Comparison of ENCODE assay signal across 12 cellular contexts in the genomic region with DNA sequence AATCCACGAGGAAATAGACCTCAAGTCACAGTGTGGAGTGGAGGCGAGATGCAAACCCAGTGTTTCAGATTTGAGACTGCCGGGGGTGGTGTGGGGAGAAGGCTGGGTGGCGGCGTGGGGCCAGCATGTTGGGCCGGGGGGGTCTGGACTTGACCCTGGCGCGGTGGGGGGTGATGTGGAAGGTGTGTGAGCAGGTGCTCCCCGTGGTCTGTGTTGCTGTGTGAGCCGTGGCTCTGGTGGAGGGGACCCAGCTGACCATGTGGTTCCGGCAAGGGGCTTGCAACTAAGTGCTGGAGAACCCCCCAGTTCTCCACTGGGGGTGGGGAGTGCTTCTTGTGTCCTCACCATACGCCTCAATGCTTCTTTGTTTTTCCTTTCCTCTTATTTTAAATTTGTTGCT. TPM values are rescaled to one million over a fixed set of nuclear protein-coding genes. Genes with fewer than 3 reads are reported as not detected.
DNase-seq lines count a peak whose midpoint lies in the region; ATAC-seq and TF ChIP-seq lines count a peak whose summit lies in the region.
"Had no signal": no experiment of that assay in that cellular context is flagged by ENCODE, and none has a peak within 500 bp of the region (broad histone marks: within the 10 kb centered on the region; RNA-seq: fewer than 3 reads in every experiment).

No MANE protein-coding gene starts in this region.

- no peak overlapping the region for H2BK120ac ChIP-seq in mesendoderm (ENCODE audit: low read depth, low read length)

- H3K4me1 Mint-ChIP-seq in MCF 10A (ENCODE audit: insufficient read depth, unreplicated experiment) (peaks cover 66% of the 10 kb centered on the region), type B pancreatic cell (ENCODE audit: unreplicated experiment) (peaks cover 66% of the 10 kb centered on the region)
- H3K4me1 Mint-ChIP-seq in activated naive CD8-positive, alpha-beta T cell treated with anti-CD3 and anti-CD28 coated beads for 36 hours: peaks cover 87% of the 10 kb centered on the region

- H3K4me3 ChIP-seq in mammary epithelial cell (replicated peaks in 1 of 3; ENCODE audit: insufficient read depth in 1 of 3, low read depth in 2 of 3, low read length in 3 of 3) (no peak overlapping the region), mesendoderm (ENCODE audit: low read length) (no peak overlapping the region), OCI-LY7 (ENCODE audit: low read depth, low read length, poor library complexity, severe bottlenecking) (no peak overlapping the region)

- peaks cover 4% of the 10 kb centered on the region for H3K79me1 ChIP-seq in mesendoderm (ENCODE audit: low read length)

- no peak overlapping the region for H3K56ac ChIP-seq in mesendoderm (ENCODE audit: low read length)

- H3K27ac Mint-ChIP-seq in MCF 10A (ENCODE audit: low read depth, unreplicated experiment) (peak overlapping the region; percentile 83), type B pancreatic cell (peak overlapping the region; percentile 87)
- H3K27ac Mint-ChIP-seq in activated naive CD8-positive, alpha-beta T cell treated with anti-CD3 and anti-CD28 coated beads for 36 hours: peak overlapping the region; percentile 89

- CTCF ChIA-PET in MCF 10A (lab: Yijun Ruan, JAX): no interaction called here
- CTCF ChIA-PET in mammary epithelial cell (lab: Charles Lee; ENCODE audit: low non-redundant PET): no interaction called here
- CTCF ChIA-PET in OCI-LY7 (lab: Charles Lee; ENCODE audit: unreplicated experiment): no interaction called here

- H3K9me3 ChIP-seq in mammary epithelial cell (replicated peaks; ENCODE audit: insufficient read depth, low read length) (no peaks in the 10 kb centered on the region), OCI-LY7 (ENCODE audit: low read length) (no peaks in the 10 kb centered on the region; the same call in 1 of the 2 replicates)

- intact Hi-C loops in MCF 10A (cut with micrococcal nuclease) (no loop called here), mammary epithelial cell (cut with micrococcal nuclease) (loop anchor here (5.0 kb wide), 1 partner anchor 47 kb away; no protein-coding TSS in a partner anchor), OCI-LY7 (cut with micrococcal nuclease; ENCODE audit: unreplicated experiment) (no loop called here)

- H3K4me3 Mint-ChIP-seq in MCF 10A (ENCODE audit: unreplicated experiment): no peak overlapping the region
- peak overlapping the region; percentile 61 for H3K4me3 Mint-ChIP-seq in activated naive CD8-positive, alpha-beta T cell treated with anti-CD3 and anti-CD28 coated beads for 36 hours
- peak overlapping the region; percentile 47 for H3K4me3 Mint-ChIP-seq in type B pancreatic cell

- no peaks in the 10 kb centered on the region for H3K9me3 Mint-ChIP-seq in MCF 10A (ENCODE audit: unreplicated experiment)
- H3K9me3 Mint-ChIP-seq in activated naive CD8-positive, alpha-beta T cell treated with anti-CD3 and anti-CD28 coated beads for 36 hours: no peaks in the 10 kb centered on the region
- H3K9me3 Mint-ChIP-seq in type B pancreatic cell: no peaks in the 10 kb centered on the region

- H3K9me2 ChIP-seq in OCI-LY7 (ENCODE audit: insufficient read depth, low read length): no peaks in the 10 kb centered on the region

- 83% methylated on average over 4 of the region's 12 CpGs for WGBS in mammary epithelial cell (ENCODE audit: low coverage, missing lambda C conversion rate)
- WGBS in mesendoderm (ENCODE audit: extremely low coverage, insufficient coverage, low lambda C conversion rate): no CpG with 5 or more reads among the region's 12 CpGs

- H3K27me3 Mint-ChIP-seq in MCF 10A (ENCODE audit: insufficient read depth, unreplicated experiment): no peaks in the 10 kb centered on the region
- no peaks in the 10 kb centered on the region for H3K27me3 Mint-ChIP-seq in activated naive CD8-positive, alpha-beta T cell treated with anti-CD3 and anti-CD28 coated beads for 36 hours
- H3K27me3 Mint-ChIP-seq in type B pancreatic cell: no peaks in the 10 kb centered on the region

- no peak overlapping the region for H4K5ac ChIP-seq in mesendoderm (ENCODE audit: low read length)

- H3K18ac ChIP-seq in mesendoderm (ENCODE audit: low read length): no peak overlapping the region

- H3K36me3 Mint-ChIP-seq in MCF 10A (ENCODE audit: insufficient read depth, unreplicated experiment): peaks cover 8% of the 10 kb centered on the region
- H3K36me3 Mint-ChIP-seq in activated naive CD8-positive, alpha-beta T cell treated with anti-CD3 and anti-CD28 coated beads for 36 hours: peaks cover 45% of the 10 kb centered on the region
- H3K36me3 Mint-ChIP-seq in type B pancreatic cell: peaks cover 7% of the 10 kb centered on the region

- H3K9ac ChIP-seq in mammary epithelial cell (ENCODE audit: insufficient read depth, low read length): no peak overlapping the region
- H3K9ac ChIP-seq in mesendoderm (ENCODE audit: low read length): no peak overlapping the region

- dilution Hi-C loops in mammary epithelial cell (cut with HindIII; ENCODE audit: low sequenced_read_pairs): no loop called here

- H4K20me1 ChIP-seq in mammary epithelial cell (ENCODE audit: insufficient read depth, low read length) (peaks cover 24% of the 10 kb centered on the region), OCI-LY7 (ENCODE audit: insufficient read depth, low read length) (peaks cover 26% of the 10 kb centered on the region)

- TF ChIP-seq CTCF in MCF 10A (IDR thresholded peaks at IDR 0.05; ENCODE audit: unreplicated experiment): no peak
- TF ChIP-seq CTCF in mammary epithelial cell (conservative IDR thresholded peaks at IDR 0.05 in 1 of 2, IDR thresholded peaks at IDR 0.05 in 1 of 2; ENCODE audit: extremely low read depth in 1 of 2, insufficient read depth in 1 of 2, low read depth in 1 of 2, low read length in 2 of 2): no peak
- no peak for TF ChIP-seq CTCF in type B pancreatic cell (conservative IDR thresholded peaks at IDR 0.05)
- no peak for TF ChIP-seq CTCF in OCI-LY7 (conservative IDR thresholded peaks at IDR 0.05; ENCODE audit: low read length)

- H2AFZ ChIP-seq in mammary epithelial cell (ENCODE audit: low read depth, low read length) (no peak overlapping the region), OCI-LY7 (ENCODE audit: low read length) (no peak overlapping the region)

- no peak overlapping the region for H2AK5ac ChIP-seq in mesendoderm (ENCODE audit: low read length)

- H3K27ac ChIP-seq in mammary epithelial cell (ENCODE audit: insufficient read depth, low read depth, low read length) (no peak overlapping the region), mesendoderm (ENCODE audit: low read depth, low read length) (peak overlapping the region; percentile 10), OCI-LY7 (ENCODE audit: low read depth, low read length, poor library complexity, severe bottlenecking) (no peak overlapping the region)

- no peak overlapping the region for H2BK15ac ChIP-seq in mesendoderm (replicated peaks; ENCODE audit: low read depth)

- H3K4me2 ChIP-seq in mammary epithelial cell (ENCODE audit: insufficient read depth, low read depth, low read length) (no peak overlapping the region), mesendoderm (ENCODE audit: low read length) (no peak overlapping the region), OCI-LY7 (ENCODE audit: low read length) (no peak overlapping the region)

- no peak overlapping the region for H2BK5ac ChIP-seq in mesendoderm (ENCODE audit: low read length)

- no peak overlapping the region for H4K8ac ChIP-seq in mesendoderm (ENCODE audit: low read depth, low read length)

- H3K36me3 ChIP-seq in mammary epithelial cell (ENCODE audit: insufficient read depth, low read length): peaks cover 3% of the 10 kb centered on the region
- H3K36me3 ChIP-seq in mesendoderm (ENCODE audit: control insufficient read depth, insufficient read depth, low read length): no peaks in the 10 kb centered on the region
- peaks cover 91% of the 10 kb centered on the region for H3K36me3 ChIP-seq in OCI-LY7 (ENCODE audit: insufficient read depth, low read length)

- no peak overlapping the region for H3K4ac ChIP-seq in mesendoderm (ENCODE audit: low read depth, low read length)

- in situ Hi-C loops in mammary epithelial cell (cut with MboI; ENCODE audit: low sequenced_read_pairs in 2 of 2): loop anchor here in 1 of 2 donors (25.0 kb wide), 1 partner anchor 318 kb away; a partner anchor contains a TSS

- DNase-seq in MCF 10A (ENCODE audit: unreplicated experiment) (no peak), mammary epithelial cell (no peak), mesendoderm (no peak), type B pancreatic cell (ENCODE audit: extremely low spot score, unreplicated experiment) (no peak), OCI-LY7 (ENCODE audit: low spot score) (no peak), dedifferentiated amniotic fluid mesenchymal stem cell (ENCODE audit: extremely low spot score) (no peak)
- no peak for DNase-seq in activated naive CD8-positive, alpha-beta T cell treated with anti-CD3 and anti-CD28 coated beads for 36 hours
- DNase-seq: central memory CD4-positive, alpha-beta T cell; GDM1; NCI-H1694; NCI-H774 had no signal

- H3K27me3 ChIP-seq in mammary epithelial cell (ENCODE audit: insufficient read depth, low read length): no peaks in the 10 kb centered on the region
- H3K27me3 ChIP-seq in mesendoderm (ENCODE audit: insufficient read depth, low read length, poor library complexity): no peaks in the 10 kb centered on the region

- BruUV-seq in MCF 10A (replicated peaks; lab: Mats Ljungman, UMichigan): no TSS peak
- BruUV-seq in mammary epithelial cell (replicated peaks; lab: Mats Ljungman, UMichigan): no TSS peak
- no TSS peak for BruUV-seq in OCI-LY7 (replicated peaks; lab: Mats Ljungman, UMichigan)

- ATAC-seq in HG02759 (IDR thresholded peaks at IDR 0.05; ENCODE audit: unreplicated experiment): no peak

- H3K4me1 ChIP-seq in mammary epithelial cell (ENCODE audit: insufficient read depth, low read length) (peaks cover 57% of the 10 kb centered on the region), mesendoderm (ENCODE audit: control insufficient read depth, low read depth, low read length) (peaks cover 22% of the 10 kb centered on the region), OCI-LY7 (ENCODE audit: insufficient read depth, low read length, poor library complexity, severe bottlenecking) (peaks cover 26% of the 10 kb centered on the region)

- POLR2A ChIA-PET in MCF 10A (lab: Yijun Ruan, JAX): interaction anchor here (1.1 to 1.7 kb wide), 3 partner anchors 12 to 52 kb away, joined by 3 to 4 read pairs (median 3); no protein-coding TSS in a partner anchor
- POLR2A ChIA-PET in OCI-LY7 (lab: Charles Lee): no interaction called here

- H3K79me2 ChIP-seq in mammary epithelial cell (ENCODE audit: insufficient read depth, low read length) (peaks cover 99% of the 10 kb centered on the region), mesendoderm (ENCODE audit: control insufficient read depth, insufficient read depth, low read length) (peaks cover 96% of the 10 kb centered on the region), OCI-LY7 (ENCODE audit: insufficient read depth, low read depth, low read length) (peaks cover 100% of the 10 kb centered on the region)

- no peak overlapping the region for H3K23ac ChIP-seq in mesendoderm (ENCODE audit: low read length)

RNA-seq across cellular contexts. Expression of a gene that starts 25.8 kb away (rescaled TPM):
- total RNA-seq in MCF 10A (2022) (173 and 186 TPM in 2 replicates), mammary epithelial cell (100 to 1,000 TPM in 1 of 2 donors, 10 to 100 TPM in 1; 84.0 to 170 TPM), type B pancreatic cell (ENCODE audit: low replicate concordance) (225 and 300 TPM in 2 replicates), OCI-LY7 (2022) (210 and 224 TPM in 2 replicates)
- polyA plus RNA-seq in mammary epithelial cell: 26.5 TPM
- 206 TPM for polyA minus RNA-seq in mammary epithelial cell
- total RNA-seq in activated naive CD8-positive, alpha-beta T cell treated with anti-CD3 and anti-CD28 coated beads for 36 hours: 100 to 1,000 TPM; 128 to 135 TPM
- 62.7 TPM for polyA plus RNA-seq in mesendoderm (2013, experiment 1 of 2)
- 70.0 TPM for polyA plus RNA-seq in mesendoderm (2013, experiment 2 of 2)
- total RNA-seq in OCI-LY7 (2014; rRNA removed; shearing (Covaris generic)): 84.2 and 89.4 TPM in 2 replicates
